In genomic region chr2:158967731-158968395, GRCh38 we compare ENCODE assay signal across 8 cellular contexts. TPM values are rescaled to one million over a fixed set of nuclear protein-coding genes. Genes with fewer than 3 reads are reported as not detected.
DNase-seq lines count a peak whose midpoint lies in the region; TF ChIP-seq lines count a peak whose summit lies in the region.

No MANE protein-coding gene starts in this region.

- DNase-seq in AG20443 (ENCODE audit: low spot score), result peak; percentile 63
- peak; percentile 73 for DNase-seq in H4 (ENCODE audit: low spot score)
- DNase-seq in SK-N-DZ (ENCODE audit: low spot score), result peak; percentile 70
- DNase-seq in uterus, result peak; percentile 42 to 56
- no peak for DNase-seq in NCI-H146 (lab: John Stamatoyannopoulos, UW)
- DNase-seq in GM10248 (ENCODE audit: extremely low spot score), result no peak

- H3K27me3 ChIP-seq in esophagus (ENCODE audit: control insufficient read depth in 1 of 2, insufficient read depth in 2 of 2, low read length in 2 of 2), result no peaks in the 10 kb centered on the region
- no peaks in the 10 kb centered on the region for H3K27me3 ChIP-seq in mucosa of rectum (ENCODE audit: control insufficient read depth in 2 of 2, insufficient read depth in 2 of 2, low read length in 2 of 2)
- H3K27me3 ChIP-seq in uterus, result no peaks in the 10 kb centered on the region

- CTCF ChIA-PET in GM10248 (lab: Yijun Ruan, JAX), result interaction anchor here (1.4 kb wide), 1 partner anchor 151 kb away, joined by 4 read pairs; no protein-coding TSS in a partner anchor

- intact Hi-C loops in uterus (cut with DNase I; ENCODE audit: low total_unique reads), result loop anchor here (10.0 kb wide), 1 partner anchor 147 kb away; no protein-coding TSS in a partner anchor

- no peak for TF ChIP-seq POLR2A in uterus (IDR thresholded peaks at IDR 0.05)

- H3K4me1 ChIP-seq in esophagus (ENCODE audit: control insufficient read depth in 2 of 2, insufficient read depth in 2 of 2, low read length in 1 of 2), result peaks cover 0 to 2% of the 10 kb centered on the region in 2 donors
- peaks cover 3 to 25% of the 10 kb centered on the region in 2 donors for H3K4me1 ChIP-seq in mucosa of rectum (ENCODE audit: control insufficient read depth in 2 of 2, insufficient read depth in 2 of 2, low read length in 2 of 2)
- no peaks in the 10 kb centered on the region for H3K4me1 ChIP-seq in uterus

- 4 to 5% methylated on average over 31 of the region's 31 CpGs for WGBS in esophagus, 2 donors

- peak overlapping the region; percentile 79 to 91 for H3K4me3 ChIP-seq in esophagus (ENCODE audit: low read depth in 1 of 2, low read length in 2 of 2)
- peak overlapping the region; percentile 88 for H3K4me3 ChIP-seq in mucosa of rectum (ENCODE audit: low read length in 2 of 2)
- peak overlapping the region; percentile 62 to 86 for H3K4me3 ChIP-seq in uterus

- H3K9me3 ChIP-seq in esophagus (ENCODE audit: control insufficient read depth in 2 of 2, insufficient read depth in 1 of 2, low read depth in 1 of 2, low read length in 1 of 2) (no peaks in the 10 kb centered on the region), mucosa of rectum (ENCODE audit: control insufficient read depth in 2 of 2, low read length in 2 of 2) (no peaks in the 10 kb centered on the region), uterus (no peaks in the 10 kb centered on the region)

- POLR2A ChIA-PET in GM10248 (lab: Yijun Ruan, JAX), result no interaction called here

- peak overlapping the region; percentile 75 to 76 for H3K9ac ChIP-seq in mucosa of rectum (ENCODE audit: low read depth in 1 of 2, low read length in 2 of 2)

- TF ChIP-seq CTCF in uterus (IDR thresholded peaks at IDR 0.05) (no peak), GM10248 (IDR thresholded peaks at IDR 0.05; ENCODE audit: control extremely low read depth, extremely low read depth, low read depth, missing control alignments) (no peak)

- no peaks in the 10 kb centered on the region for H3K36me3 ChIP-seq in esophagus (ENCODE audit: control insufficient read depth in 2 of 2, insufficient read depth in 2 of 2, low read length in 1 of 2)
- H3K36me3 ChIP-seq in mucosa of rectum (ENCODE audit: control insufficient read depth in 2 of 2, insufficient read depth in 2 of 2, low read length in 2 of 2), result no peaks in the 10 kb centered on the region
- H3K36me3 ChIP-seq in uterus, result no peaks in the 10 kb centered on the region

- H3K27ac ChIP-seq in esophagus (ENCODE audit: low read depth in 2 of 2, low read length in 1 of 2) (peak overlapping the region; percentile 90 to 94), mucosa of rectum (ENCODE audit: low read depth in 2 of 2, low read length in 2 of 2) (peak overlapping the region; percentile 89 to 90), uterus (peak overlapping the region; percentile 96 to 98)

RNA-seq across cellular contexts. Expression of gene TANC1, which starts 0.6 kb away (rescaled TPM):
- 14.6 and 16.6 TPM in 2 replicates for total RNA-seq in H4 (2014; rRNA removed; shearing (Covaris generic))
- 4.4 and 5.5 TPM in 2 replicates for polyA plus RNA-seq in SK-N-DZ (2014; cell fraction: cytosol; rRNA removed)
- polyA plus RNA-seq in SK-N-DZ (2014; cell fraction: nucleus; rRNA removed), result 13.6 and 26.7 TPM in 2 replicates
- polyA plus RNA-seq in esophagus, result 10 to 100 TPM; 18.1 to 21.4 TPM
- 10 to 100 TPM; 34.7 to 92.7 (median 67.4) TPM for total RNA-seq in uterus

Comparison
In these comparisons a context has a peak if more than half of its experiments do, and no peak if none do; other contexts are left out.
1. DNase-seq: peak in AG20443 (single experiment), H4 (single experiment), SK-N-DZ (single experiment) and uterus (2 of 2); none in NCI-H146 (single experiment) and GM10248 (single experiment).
2. Peak in every context shown above with its lines, with median percentiles within 50 percentile points of each other: H3K27ac ChIP-seq and H3K4me3 ChIP-seq.